In genomic region chr4:68613752-68614151, GRCh38 we compare ENCODE assay signal across 9 cellular contexts. TPM values are rescaled to one million over a fixed set of nuclear protein-coding genes. Genes with fewer than 3 reads are reported as not detected.
"Had no signal": no experiment of that assay in that cellular context is flagged by ENCODE, and none has a peak within 500 bp of the region (broad histone marks: within the 10 kb centered on the region; RNA-seq: fewer than 3 reads in every experiment).

No MANE protein-coding gene starts in this region.

- ATAC-seq: GM12878 had no signal

- FAIRE-seq: G401.6, GM12878, GM12891, GM12892, GM18507, GM19239 had no signal

- H3K4me3 ChIP-seq: GM12878 had no signal

- DNase-seq: GDM1, GF-D8 had no signal

RNA-seq across cellular contexts. Expression of gene UGT2B17, which starts 37.6 kb away (rescaled TPM):
- total RNA-seq: G401 had no signal
- polyA plus RNA-seq: GM12878 had no signal

RNA-seq across cellular contexts. Expression of gene UGT2B15, which starts 56.7 kb away (rescaled TPM):
- total RNA-seq: G401, GM12878 had no signal
- polyA plus RNA-seq: GM12878 had no signal
